8 cellular contexts compared by ENCODE assay signal in the genomic region with DNA sequence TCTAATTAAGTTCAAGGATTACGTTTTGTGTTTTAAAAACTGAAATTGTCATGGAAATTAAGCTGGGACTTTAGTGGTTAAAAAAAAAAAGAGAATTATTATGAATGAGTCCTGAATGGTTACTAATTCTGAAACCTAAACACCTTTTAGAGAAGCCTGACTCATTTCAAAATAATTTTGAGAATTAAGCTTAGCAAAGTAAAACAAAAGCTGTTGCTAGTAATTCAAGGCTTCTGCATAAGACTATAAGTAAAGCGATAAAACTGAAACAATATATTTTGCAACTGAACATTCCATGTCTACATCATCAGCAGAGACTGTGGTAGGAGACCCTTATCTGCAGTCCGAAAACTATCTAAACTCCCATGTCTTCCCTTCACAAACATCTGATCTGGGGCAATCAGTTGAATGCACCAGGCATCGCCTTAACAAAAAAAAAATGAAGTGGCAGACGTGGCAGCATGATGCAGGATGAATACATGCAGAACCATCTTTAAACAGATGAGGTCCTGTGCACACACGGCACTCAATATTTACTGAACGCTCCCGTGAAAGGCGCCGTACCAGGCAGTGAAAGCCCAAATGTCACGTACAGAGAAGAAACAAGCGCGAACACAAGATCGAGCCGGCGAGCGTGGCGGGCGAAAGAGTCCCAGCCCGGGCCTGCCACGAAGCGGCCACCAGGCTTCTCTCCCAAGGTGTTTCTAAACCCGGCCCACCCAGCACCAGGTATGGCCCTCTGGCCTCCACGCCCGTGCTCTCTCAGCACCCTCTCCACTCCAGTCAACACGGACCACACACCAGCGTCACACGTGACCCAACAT.
DNase-seq lines count a peak whose midpoint lies in the region; ATAC-seq and TF ChIP-seq lines count a peak whose summit lies in the region.

No MANE protein-coding gene starts in this region.

- H3K4me2 ChIP-seq in SK-N-SH (peak overlapping the region; percentile 29; the same call in 1 of the 2 replicates), OCI-LY7 (ENCODE audit: low read length) (no peak overlapping the region)

- POLR2A ChIA-PET in SK-N-SH (lab: Yijun Ruan, JAX): interaction anchor here (0.7 kb wide), 1 partner anchor 99 kb away, joined by 3 read pairs; no protein-coding TSS in a partner anchor
- POLR2A ChIA-PET in OCI-LY7 (lab: Charles Lee): interaction anchor here (0.6 to 0.7 kb wide), 3 partner anchors 22 to 485 kb away, joined by 3 to 4 read pairs (median 3); no protein-coding TSS in a partner anchor

- H3K9ac ChIP-seq in SK-N-SH (no peak overlapping the region), skeletal muscle tissue (ENCODE audit: low read depth in 1 of 3, low read length in 3 of 3) (peak overlapping the region; percentile 66 to 79 (median 73))

- TF ChIP-seq RAD21 in SK-N-SH (IDR thresholded peaks at IDR 0.05; ENCODE audit: low read length): no peak

- H3K4me3 ChIP-seq in AG09309 (ENCODE audit: control insufficient read depth, low read depth, low read length): peak overlapping the region; percentile 34
- H3K4me3 ChIP-seq in SK-N-SH (ENCODE audit: low read depth in 2 of 2, low read length in 1 of 2): no peak overlapping the region
- peak overlapping the region; percentile 20 to 30 for H3K4me3 ChIP-seq in foreskin fibroblast (ENCODE audit: low read depth in 1 of 2, low read length in 2 of 2)
- peak overlapping the region; percentile 56 to 73 (median 72) for H3K4me3 ChIP-seq in skeletal muscle tissue (ENCODE audit: low read length in 3 of 3)
- H3K4me3 ChIP-seq in OCI-LY7 (ENCODE audit: low read depth, low read length, poor library complexity, severe bottlenecking): no peak overlapping the region

- TF ChIP-seq CTCF in AG09309 (IDR thresholded peaks at IDR 0.05; ENCODE audit: control insufficient read depth, insufficient read depth, low read depth, low read length, missing control alignments) (no peak), SK-N-SH (IDR thresholded peaks at IDR 0.05) (no peak), foreskin fibroblast (IDR thresholded peaks at IDR 0.05; ENCODE audit: low read depth, low read length) (no peak), OCI-LY7 (conservative IDR thresholded peaks at IDR 0.05; ENCODE audit: low read length) (no peak)

- no peaks in the 10 kb centered on the region for H3K9me2 ChIP-seq in SK-N-SH
- no peaks in the 10 kb centered on the region for H3K9me2 ChIP-seq in OCI-LY7 (ENCODE audit: insufficient read depth, low read length)

- no peak overlapping the region for H2AFZ ChIP-seq in SK-N-SH (ENCODE audit: low read depth)
- H2AFZ ChIP-seq in OCI-LY7 (ENCODE audit: low read length): no peak overlapping the region

- H3K36me3 ChIP-seq in SK-N-SH (replicated peaks in 1 of 2; ENCODE audit: control insufficient read depth in 1 of 2, insufficient read depth in 2 of 2, low read length in 1 of 2) (peaks cover 3 to 6% of the 10 kb centered on the region in 2 experiments), skeletal muscle tissue (ENCODE audit: control insufficient read depth in 3 of 3, insufficient read depth in 3 of 3, low read length in 3 of 3) (no peaks in the 10 kb centered on the region), OCI-LY7 (ENCODE audit: insufficient read depth, low read length) (no peaks in the 10 kb centered on the region)

- WGBS in SK-N-SH (ENCODE audit: low lambda C conversion rate): 91% methylated on average over 28 of the region's 28 CpGs

- ATAC-seq in GM21447 (IDR thresholded peaks at IDR 0.05; ENCODE audit: unreplicated experiment): peak; percentile 53

- H4K20me1 ChIP-seq in SK-N-SH (ENCODE audit: insufficient read depth) (peaks cover 74% of the 10 kb centered on the region), OCI-LY7 (ENCODE audit: insufficient read depth, low read length) (no peaks in the 10 kb centered on the region; the same call in 1 of the 2 replicates)

- TF ChIP-seq EP300 in SK-N-SH (IDR thresholded peaks at IDR 0.05; ENCODE audit: borderline replicate concordance in 1 of 2, low read depth in 1 of 2, low read length in 1 of 2): no peak

- H3K4me1 ChIP-seq in SK-N-SH (ENCODE audit: control insufficient read depth in 1 of 2, insufficient read depth in 2 of 2, low read depth in 1 of 2, low read length in 1 of 2): peaks cover 17 to 44% of the 10 kb centered on the region in 2 experiments; a peak in 3 of 4 replicates
- peaks cover 42 to 45% (median 43%) of the 10 kb centered on the region in 3 donors for H3K4me1 ChIP-seq in skeletal muscle tissue (ENCODE audit: control insufficient read depth in 3 of 3, insufficient read depth in 3 of 3, low read length in 3 of 3)
- no peaks in the 10 kb centered on the region for H3K4me1 ChIP-seq in OCI-LY7 (ENCODE audit: insufficient read depth, low read length, poor library complexity, severe bottlenecking)

- H3F3A ChIP-seq in SK-N-SH (replicated peaks; ENCODE audit: insufficient read depth): no peaks in the 10 kb centered on the region

- intact Hi-C loops in OCI-LY7 (cut with micrococcal nuclease; ENCODE audit: unreplicated experiment): no loop called here

- H3K79me2 ChIP-seq in SK-N-SH (ENCODE audit: insufficient read depth): peaks cover 96% of the 10 kb centered on the region
- H3K79me2 ChIP-seq in OCI-LY7 (ENCODE audit: insufficient read depth, low read depth, low read length): no peaks in the 10 kb centered on the region

- H3K9me3 ChIP-seq in SK-N-SH (no peaks in the 10 kb centered on the region), skeletal muscle tissue (ENCODE audit: control insufficient read depth in 3 of 3, low read length in 3 of 3) (no peaks in the 10 kb centered on the region), OCI-LY7 (ENCODE audit: low read length) (no peaks in the 10 kb centered on the region)

- peak overlapping the region in 1 of 2 experiments; percentile 3; a peak in 1 of 4 replicates for H3K27ac ChIP-seq in SK-N-SH (ENCODE audit: low read depth in 2 of 2, low read length in 1 of 2)
- H3K27ac ChIP-seq in skeletal muscle tissue (ENCODE audit: low read depth, low read length): peak overlapping the region; percentile 78
- no peak overlapping the region for H3K27ac ChIP-seq in OCI-LY7 (ENCODE audit: low read depth, low read length, poor library complexity, severe bottlenecking)

- H3K27me3 ChIP-seq in SK-N-SH (ENCODE audit: insufficient read depth) (no peaks in the 10 kb centered on the region), skeletal muscle tissue (ENCODE audit: control insufficient read depth in 3 of 3, insufficient read depth in 3 of 3, low read length in 3 of 3) (no peaks in the 10 kb centered on the region)

- BruUV-seq in OCI-LY7 (replicated peaks; lab: Mats Ljungman, UMichigan): no TSS peak

- CTCF ChIA-PET in SK-N-SH (lab: Yijun Ruan, JAX): interaction anchor here (0.9 kb wide), 1 partner anchor 100 kb away, joined by 3 read pairs; no protein-coding TSS in a partner anchor
- CTCF ChIA-PET in OCI-LY7 (lab: Charles Lee; ENCODE audit: unreplicated experiment): no interaction called here

- peak; percentile 86 for DNase-seq in AG09309 (ENCODE audit: low read depth)
- DNase-seq in SK-N-SH: no peak
- DNase-seq in foreskin fibroblast: peak; percentile 43 to 48
- no peak for DNase-seq in stimulated activated CD4-positive, alpha-beta T cell treated with anti-CD3 and anti-CD28 coated beads, Interleukin-15, amount 100 ng/mL, for 24 hours
- no peak for DNase-seq in stimulated activated CD4-positive, alpha-beta T cell treated with anti-CD3 and anti-CD28 coated beads, Interleukin-2, amount 100 ng/mL, for 48 hours
- no peak for DNase-seq in OCI-LY7 (ENCODE audit: low spot score)

TF ChIP-seq in SK-N-SH, 30 proteins besides CTCF, POLR2A, EP300 and RAD21 (continues in another document):
- TF ChIP-seq GABPA (IDR thresholded peaks at IDR 0.05; ENCODE audit: low read depth) (no peak), TAF1 (IDR thresholded peaks at IDR 0.05; ENCODE audit: borderline replicate concordance, low read depth, low read length) (no peak), SMC3 (IDR thresholded peaks at IDR 0.05; ENCODE audit: low read depth, low read length) (no peak), RFX5 (IDR thresholded peaks at IDR 0.05; ENCODE audit: low read length) (no peak), MXI1 (IDR thresholded peaks at IDR 0.05; ENCODE audit: low read depth, low read length) (no peak), SIN3A (IDR thresholded peaks at IDR 0.05; ENCODE audit: borderline replicate concordance, low read depth, low read length) (no peak), ELF1 (IDR thresholded peaks at IDR 0.05) (no peak), CHD2 (IDR thresholded peaks at IDR 0.05; ENCODE audit: low read length, partially characterized antibody) (no peak), JUND (IDR thresholded peaks at IDR 0.05) (no peak), NFIC (IDR thresholded peaks at IDR 0.05; ENCODE audit: borderline replicate concordance) (no peak)
- TF ChIP-seq, protein P1, sequence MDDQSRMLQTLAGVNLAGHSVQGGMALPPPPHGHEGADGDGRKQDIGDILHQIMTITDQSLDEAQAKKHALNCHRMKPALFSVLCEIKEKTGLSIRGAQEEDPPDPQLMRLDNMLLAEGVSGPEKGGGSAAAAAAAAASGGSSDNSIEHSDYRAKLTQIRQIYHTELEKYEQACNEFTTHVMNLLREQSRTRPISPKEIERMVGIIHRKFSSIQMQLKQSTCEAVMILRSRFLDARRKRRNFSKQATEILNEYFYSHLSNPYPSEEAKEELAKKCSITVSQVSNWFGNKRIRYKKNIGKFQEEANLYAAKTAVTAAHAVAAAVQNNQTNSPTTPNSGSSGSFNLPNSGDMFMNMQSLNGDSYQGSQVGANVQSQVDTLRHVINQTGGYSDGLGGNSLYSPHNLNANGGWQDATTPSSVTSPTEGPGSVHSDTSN (IDR thresholded peaks at IDR 0.05): no peak
- TF ChIP-seq, protein P2, sequence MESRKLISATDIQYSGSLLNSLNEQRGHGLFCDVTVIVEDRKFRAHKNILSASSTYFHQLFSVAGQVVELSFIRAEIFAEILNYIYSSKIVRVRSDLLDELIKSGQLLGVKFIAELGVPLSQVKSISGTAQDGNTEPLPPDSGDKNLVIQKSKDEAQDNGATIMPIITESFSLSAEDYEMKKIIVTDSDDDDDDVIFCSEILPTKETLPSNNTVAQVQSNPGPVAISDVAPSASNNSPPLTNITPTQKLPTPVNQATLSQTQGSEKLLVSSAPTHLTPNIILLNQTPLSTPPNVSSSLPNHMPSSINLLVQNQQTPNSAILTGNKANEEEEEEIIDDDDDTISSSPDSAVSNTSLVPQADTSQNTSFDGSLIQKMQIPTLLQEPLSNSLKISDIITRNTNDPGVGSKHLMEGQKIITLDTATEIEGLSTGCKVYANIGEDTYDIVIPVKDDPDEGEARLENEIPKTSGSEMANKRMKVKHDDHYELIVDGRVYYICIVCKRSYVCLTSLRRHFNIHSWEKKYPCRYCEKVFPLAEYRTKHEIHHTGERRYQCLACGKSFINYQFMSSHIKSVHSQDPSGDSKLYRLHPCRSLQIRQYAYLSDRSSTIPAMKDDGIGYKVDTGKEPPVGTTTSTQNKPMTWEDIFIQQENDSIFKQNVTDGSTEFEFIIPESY (IDR thresholded peaks at IDR 0.05; ENCODE audit: borderline replicate concordance, low read depth): no peak
- TF ChIP-seq, protein P3, sequence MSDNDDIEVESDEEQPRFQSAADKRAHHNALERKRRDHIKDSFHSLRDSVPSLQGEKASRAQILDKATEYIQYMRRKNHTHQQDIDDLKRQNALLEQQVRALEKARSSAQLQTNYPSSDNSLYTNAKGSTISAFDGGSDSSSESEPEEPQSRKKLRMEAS (IDR thresholded peaks at IDR 0.05; ENCODE audit: low read depth): no peak

Comparison
In these comparisons a context has a peak if more than half of its experiments do, and no peak if none do; other contexts are left out.
1. DNase-seq: peak in AG09309 (single experiment) and foreskin fibroblast (2 of 2); none in SK-N-SH (single experiment), stimulated activated CD4-positive, alpha-beta T cell treated with anti-CD3 and anti-CD28 coated beads, Interleukin-15, amount 100 ng/mL, for 24 hours (single experiment), stimulated activated CD4-positive, alpha-beta T cell treated with anti-CD3 and anti-CD28 coated beads, Interleukin-2, amount 100 ng/mL, for 48 hours (0 of 2) and OCI-LY7 (single experiment).
2. H3K4me3 ChIP-seq: peak in AG09309 (single experiment), foreskin fibroblast (2 of 2) and skeletal muscle tissue (3 of 3); none in SK-N-SH (0 of 2) and OCI-LY7 (single experiment).